In genomic region chr5:139638736-139639618, GRCh38 we compare ENCODE assay signal across 8 cellular contexts. TPM values are rescaled to one million over a fixed set of nuclear protein-coding genes. Genes with fewer than 3 reads are reported as not detected.
DNase-seq lines count a peak whose midpoint lies in the region; ATAC-seq, FAIRE-seq and TF ChIP-seq lines count a peak whose summit lies in the region.

No MANE protein-coding gene starts in this region.

- no peak overlapping the region for H3K4me3 ChIP-seq in K562
- no peak overlapping the region for H3K4me3 ChIP-seq in mucosa of stomach (ENCODE audit: low read length)
- no peak overlapping the region for H3K4me3 ChIP-seq in vagina

- WGBS in K562 (ENCODE audit: insufficient coverage, low coverage, missing lambda C conversion rate), result 45% methylated on average over 12 of the region's 12 CpGs

- in situ Hi-C loops in K562 (cut with MboI), result loop anchor here (10.0 kb wide), 1 partner anchor 216 kb away; no protein-coding TSS in a partner anchor

- CTCF ChIA-PET in K562 (lab: Yijun Ruan, JAX; ENCODE audit: low intra/inter-chr PET ratio), result interaction anchor here (1.3 kb wide), 1 partner anchor 127 kb away, joined by 6 read pairs; no protein-coding TSS in a partner anchor

- H3K9ac ChIP-seq in K562 (ENCODE audit: insufficient read depth in 1 of 2, low read depth in 2 of 2, low read length in 2 of 2) (peak overlapping the region; percentile 80 to 91), mucosa of stomach (ENCODE audit: low read length) (peak overlapping the region; percentile 81)

- no peaks in the 10 kb centered on the region for H3K9me3 Mint-ChIP-seq in activated T-helper 1 cell treated with anti-CD3 and anti-CD28 coated beads, Interleukin-12 subunit alpha, Interleukin-12 subunit beta, Interleukin-2, Interleukin-4 antibody, amounts not matched to agents 30 ng/mL and 10 ng/mL and 1 ng/mL, durations not matched to agents 14 hours and 24 hours and 36 hours

- DNase-seq in stimulated activated CD4-positive, alpha-beta T cell treated with anti-CD3 and anti-CD28 coated beads, Interleukin-15, amount 100 ng/mL, for 24 hours, result peak; percentile 1
- no peak for DNase-seq in stimulated activated CD4-positive, alpha-beta T cell treated with anti-CD3 and anti-CD28 coated beads, Interleukin-1b, Interleukin-23, amount 100 ng/mL, for 48 hours
- DNase-seq in K562 (ENCODE audit: extremely low read depth in 1 of 4, low spot score in 3 of 4), result peak in 2 of 4 experiments; percentile 23 to 24
- DNase-seq in vagina (ENCODE audit: extremely low spot score in 2 of 2), result peak; percentile 85 to 93
- no peak for DNase-seq in activated T-helper 1 cell treated with anti-CD3 and anti-CD28 coated beads, Interleukin-12 subunit alpha, Interleukin-12 subunit beta, Interleukin-2, Interleukin-4 antibody, amounts not matched to agents 30 ng/mL and 10 ng/mL and 1 ng/mL, durations not matched to agents 14 hours and 24 hours and 36 hours (ENCODE audit: low spot score)
- no peak for DNase-seq in RCC 7860 (ENCODE audit: low spot score)

- peaks cover 40% of the 10 kb centered on the region for H3K4me1 Mint-ChIP-seq in activated T-helper 1 cell treated with anti-CD3 and anti-CD28 coated beads, Interleukin-12 subunit alpha, Interleukin-12 subunit beta, Interleukin-2, Interleukin-4 antibody, amounts not matched to agents 30 ng/mL and 10 ng/mL and 1 ng/mL, durations not matched to agents 14 hours and 24 hours and 36 hours (ENCODE audit: low read depth)

- H3K36me3 ChIP-seq in K562 (ENCODE audit: control insufficient read depth, insufficient read depth, low read length), result peaks cover 5% of the 10 kb centered on the region; the same call in 1 of the 3 replicates
- no peaks in the 10 kb centered on the region for H3K36me3 ChIP-seq in mucosa of stomach (ENCODE audit: control insufficient read depth, insufficient read depth, low read length)
- H3K36me3 ChIP-seq in vagina, result no peaks in the 10 kb centered on the region

- H2AFZ ChIP-seq in K562 (ENCODE audit: low read depth, low read length), result no peak overlapping the region

- H3K27ac ChIP-seq in K562 (ENCODE audit: extremely low read depth, low read depth, low read length) (peak overlapping the region; percentile 89), vagina (peak overlapping the region; percentile 91)

- H4K20me1 ChIP-seq in K562 (replicated peaks; ENCODE audit: control insufficient read depth, insufficient read depth, low read length), result no peaks in the 10 kb centered on the region

- no peak for TF ChIP-seq POLR2A in K562 (conservative IDR thresholded peaks at IDR 0.05)
- TF ChIP-seq POLR2A in vagina (IDR thresholded peaks at IDR 0.05), result no peak

- no peak for TF ChIP-seq EP300 in K562 (IDR thresholded peaks at IDR 0.05; ENCODE audit: low read length)

- no peak for TF ChIP-seq CTCF in K562 (IDR thresholded peaks at IDR 0.05 in 2 of 3, conservative IDR thresholded peaks at IDR 0.05 in 1 of 3; ENCODE audit: insufficient read depth in 2 of 3, low read depth in 1 of 3, low read length in 3 of 3)
- no peak for TF ChIP-seq CTCF in vagina (IDR thresholded peaks at IDR 0.05)

- peaks cover 38 to 56% of the 10 kb centered on the region in 2 experiments for H3K4me1 ChIP-seq in K562 (replicated peaks in 1 of 2; ENCODE audit: control insufficient read depth in 2 of 2, insufficient read depth in 2 of 2, low read length in 2 of 2)
- H3K4me1 ChIP-seq in mucosa of stomach (ENCODE audit: control insufficient read depth, insufficient read depth, low read length), result peaks cover 70% of the 10 kb centered on the region
- peaks cover 67% of the 10 kb centered on the region for H3K4me1 ChIP-seq in vagina

- no peak overlapping the region for H3K27ac Mint-ChIP-seq in activated T-helper 1 cell treated with anti-CD3 and anti-CD28 coated beads, Interleukin-12 subunit alpha, Interleukin-12 subunit beta, Interleukin-2, Interleukin-4 antibody, amounts not matched to agents 30 ng/mL and 10 ng/mL and 1 ng/mL, durations not matched to agents 14 hours and 24 hours and 36 hours

- TF ChIP-seq RAD21 in K562 (CRISPR knock-in tag; conservative IDR thresholded peaks at IDR 0.05 in 1 of 2, IDR thresholded peaks at IDR 0.05 in 1 of 2), result no peak

- H3K9me3 ChIP-seq in K562 (replicated peaks; ENCODE audit: control insufficient read depth, insufficient read depth, low read depth, low read length) (no peaks in the 10 kb centered on the region), mucosa of stomach (ENCODE audit: control insufficient read depth, low read length) (no peaks in the 10 kb centered on the region), vagina (no peaks in the 10 kb centered on the region)

- FAIRE-seq in K562 (lab: Jason Lieb, UNC) (no peak), RCC 7860 (lab: Jason Lieb, UNC) (no peak)

- POLR2A ChIA-PET in K562 (lab: Yijun Ruan, JAX), result interaction anchor here (0.7 to 4.8 kb wide), 9 partner anchors 9 to 125 kb away, joined by 3 to 63 read pairs (median 5); partner anchors contain the start of gene CXXC5

- H3K27me3 ChIP-seq in K562 (ENCODE audit: control insufficient read depth in 2 of 2, insufficient read depth in 2 of 2, low read length in 2 of 2) (no peaks in the 10 kb centered on the region), mucosa of stomach (ENCODE audit: control insufficient read depth, insufficient read depth, low read length) (no peaks in the 10 kb centered on the region), vagina (no peaks in the 10 kb centered on the region)

- BruUV-seq in K562 (replicated peaks; lab: Mats Ljungman, UMichigan), result no TSS peak

- peaks cover 21% of the 10 kb centered on the region; the same call in 2 of the 3 replicates for H3K79me2 ChIP-seq in K562 (ENCODE audit: control insufficient read depth, insufficient read depth, low read length)

- intact Hi-C loops in K562 (cut with micrococcal nuclease), result loop anchor here (5.0 to 10.0 kb wide), 3 partner anchors 122 to 326 kb away; no protein-coding TSS in a partner anchor
- intact Hi-C loops in vagina (cut with DNase I), result loop anchor here (5.0 kb wide), 1 partner anchor 48 kb away; no protein-coding TSS in a partner anchor
- intact Hi-C loops in activated T-helper 1 cell treated with anti-CD3 and anti-CD28 coated beads, Interleukin-12 subunit alpha, Interleukin-12 subunit beta, Interleukin-2, Interleukin-4 antibody, amounts not matched to agents 30 ng/mL and 10 ng/mL and 1 ng/mL, durations not matched to agents 14 hours and 24 hours and 36 hours (cut with micrococcal nuclease), result no loop called here

- H3K27me3 Mint-ChIP-seq in activated T-helper 1 cell treated with anti-CD3 and anti-CD28 coated beads, Interleukin-12 subunit alpha, Interleukin-12 subunit beta, Interleukin-2, Interleukin-4 antibody, amounts not matched to agents 30 ng/mL and 10 ng/mL and 1 ng/mL, durations not matched to agents 14 hours and 24 hours and 36 hours (ENCODE audit: insufficient read depth), result peaks cover 2% of the 10 kb centered on the region

- peaks cover 8% of the 10 kb centered on the region for H3K36me3 Mint-ChIP-seq in activated T-helper 1 cell treated with anti-CD3 and anti-CD28 coated beads, Interleukin-12 subunit alpha, Interleukin-12 subunit beta, Interleukin-2, Interleukin-4 antibody, amounts not matched to agents 30 ng/mL and 10 ng/mL and 1 ng/mL, durations not matched to agents 14 hours and 24 hours and 36 hours (ENCODE audit: low read depth)

- H3K4me2 ChIP-seq in K562 (ENCODE audit: insufficient read depth, low read length), result peak overlapping the region; percentile 82

- H3K9me1 ChIP-seq in K562 (ENCODE audit: control insufficient read depth, insufficient read depth, low read length), result no peaks in the 10 kb centered on the region

- no peak for ATAC-seq in K562
- no peak for ATAC-seq in GM18907 (IDR thresholded peaks at IDR 0.05; ENCODE audit: unreplicated experiment)

- H3K4me3 Mint-ChIP-seq in activated T-helper 1 cell treated with anti-CD3 and anti-CD28 coated beads, Interleukin-12 subunit alpha, Interleukin-12 subunit beta, Interleukin-2, Interleukin-4 antibody, amounts not matched to agents 30 ng/mL and 10 ng/mL and 1 ng/mL, durations not matched to agents 14 hours and 24 hours and 36 hours, result no peak overlapping the region

TF ChIP-seq in K562, 482 proteins besides CTCF, POLR2A, EP300 and RAD21:
- TF ChIP-seq LCOR (CRISPR knock-in tag; IDR thresholded peaks at IDR 0.05), result 0 out of 2 replicates have a peak, but pooled peaks have one; percentile 38
- TF ChIP-seq NR2C2 (CRISPR knock-in tag; IDR thresholded peaks at IDR 0.05), result 0 out of 2 replicates have a peak, but pooled peaks have one; percentile 38
- TF ChIP-seq NR2C2 (tag; IDR thresholded peaks at IDR 0.05), result no peak
- no peak for TF ChIP-seq KDM2B (CRISPR knock-in tag; IDR thresholded peaks at IDR 0.05)
TF ChIP-seq in K562: peak in this region for 2.

RNA-seq across cellular contexts. Expression of gene CXXC5, which starts 9.2 kb away (rescaled TPM):
- 44.6 and 81.0 TPM in 2 replicates for total RNA-seq in K562 (2011; cell fraction: chromatin; rRNA removed; ENCODE audit: low replicate concordance)
- total RNA-seq in K562 (2011; cell fraction: nucleolus; rRNA removed), result 52.9 TPM in 2 replicates
- total RNA-seq in K562 (2011; cell fraction: nucleoplasm; rRNA removed), result 37.8 and 55.7 TPM in 2 replicates
- total RNA-seq in K562 (2014; rRNA removed) (121 and 123 TPM in 2 replicates), K562 (2014; rRNA removed; fragmentation: Illumina TruSeq; extraction: Trizol) (24.1 and 25.8 TPM in 2 replicates), K562 (2015; rRNA removed; fragmentation: Illumina TruSeq; extraction: Trizol) (40.6 and 45.1 TPM in 2 replicates), K562 (2021) (79.3 and 87.8 TPM in 2 replicates), vagina (51.8 TPM)
- polyA plus RNA-seq in K562 (2011; rRNA removed) (44.8 and 51.8 TPM in 2 replicates), K562 (2014; fragmentation: Illumina TruSeq; extraction: Trizol) (45.8 and 61.2 TPM in 2 replicates), K562 (2014; fragmentation: Nextera tagmentation; extraction: Ambion mirVana) (1 to 10 TPM; 1.9 to 4.6 TPM), K562 (2014; rRNA removed) (63.8 and 67.0 TPM in 2 replicates)
- 47.3 and 134 TPM in 2 replicates for polyA plus RNA-seq in K562 (2011; cell fraction: cytosol; rRNA removed)
- 34.3 and 47.7 TPM in 2 replicates for polyA plus RNA-seq in K562 (2011; cell fraction: nucleus; rRNA removed)
- 63.1 and 65.7 TPM in 2 replicates for polyA plus RNA-seq in K562 (2012)
- 27.1 and 39.4 TPM in 2 replicates for polyA minus RNA-seq in K562 (2011; rRNA and poly(A)+ RNA removed)
- 47.5 and 54.4 TPM in 2 replicates for polyA minus RNA-seq in K562 (2011; cell fraction: cytosol; rRNA and poly(A)+ RNA removed)
- polyA minus RNA-seq in K562 (2011; cell fraction: nucleus; rRNA and poly(A)+ RNA removed), result 29.4 and 36.8 TPM in 2 replicates
- 0.88 and 1.7 TPM in 2 replicates for total RNA-seq in activated T-helper 1 cell treated with anti-CD3 and anti-CD28 coated beads, Interleukin-12 subunit alpha, Interleukin-12 subunit beta, Interleukin-2, Interleukin-4 antibody, amounts not matched to agents 30 ng/mL and 10 ng/mL and 1 ng/mL, durations not matched to agents 14 hours and 24 hours and 36 hours

Comparison
In these comparisons a context has a peak if more than half of its experiments do, and no peak if none do; other contexts are left out.
1. DNase-seq: peak in stimulated activated CD4-positive, alpha-beta T cell treated with anti-CD3 and anti-CD28 coated beads, Interleukin-15, amount 100 ng/mL, for 24 hours (single experiment) and vagina (2 of 2); none in stimulated activated CD4-positive, alpha-beta T cell treated with anti-CD3 and anti-CD28 coated beads, Interleukin-1b, Interleukin-23, amount 100 ng/mL, for 48 hours (single experiment), activated T-helper 1 cell treated with anti-CD3 and anti-CD28 coated beads, Interleukin-12 subunit alpha, Interleukin-12 subunit beta, Interleukin-2, Interleukin-4 antibody, amounts not matched to agents 30 ng/mL and 10 ng/mL and 1 ng/mL, durations not matched to agents 14 hours and 24 hours and 36 hours (single experiment) and RCC 7860 (single experiment).